Comparison of ENCODE assay signal across 18 cellular contexts in the genomic region with DNA sequence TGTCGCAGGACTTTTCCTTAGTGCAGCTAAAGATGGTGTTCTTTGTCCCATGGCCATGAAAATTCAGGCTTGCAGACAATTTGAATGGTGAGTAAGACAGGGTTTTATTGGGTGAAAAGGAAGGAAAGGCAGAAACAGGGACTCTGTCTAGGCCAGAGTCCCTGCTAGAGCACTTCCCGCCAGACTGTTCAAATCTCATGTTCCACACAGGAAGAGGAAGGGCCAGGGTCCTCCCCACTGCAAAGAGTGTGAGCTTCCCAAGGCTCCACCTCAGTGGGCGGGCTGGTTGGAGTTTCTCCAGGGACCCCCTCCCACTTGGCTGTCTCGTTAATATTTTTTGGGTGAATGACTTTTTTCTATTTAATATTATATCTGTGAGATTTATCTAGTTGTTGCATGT. TPM values are rescaled to one million over a fixed set of nuclear protein-coding genes. Genes with fewer than 3 reads are reported as not detected.
DNase-seq lines count a peak whose midpoint lies in the region; ATAC-seq, FAIRE-seq and TF ChIP-seq lines count a peak whose summit lies in the region.
"Had no signal": no experiment of that assay in that cellular context is flagged by ENCODE, and none has a peak within 500 bp of the region (broad histone marks: within the 10 kb centered on the region; RNA-seq: fewer than 3 reads in every experiment).

No MANE protein-coding gene starts in this region.

- H3K4me3 ChIP-seq in GM12878 (0 out of 2 replicates have a peak overlapping the region, but pooled peaks have one; percentile 25), smooth muscle cell (no peak overlapping the region)
- H3K4me3 ChIP-seq: heart left ventricle, mucosa of descending colon, prostate gland, tibial nerve had no signal

- no peaks in the 10 kb centered on the region for H3F3A ChIP-seq in smooth muscle cell (ENCODE audit: low read depth)

- ATAC-seq in GM19463 (IDR thresholded peaks at IDR 0.05; ENCODE audit: unreplicated experiment) (peak; percentile 10), HG02852 (IDR thresholded peaks at IDR 0.05; ENCODE audit: unreplicated experiment) (peak; percentile 25), GM12878 (peak; percentile 58), GM18909 (IDR thresholded peaks at IDR 0.05; ENCODE audit: poor library complexity, unreplicated experiment) (no peak)
- ATAC-seq in stimulated activated naive CD8-positive, alpha-beta T cell treated with anti-CD3 and anti-CD28 coated beads, Interleukin-15, Interleukin-2, amounts not matched to agents 100 U/mL and 50 U/mL, for 24 hours, result no peak
- ATAC-seq: heart left ventricle; left ventricle myocardium superior; mucosa of descending colon; stimulated activated naive CD8-positive, alpha-beta T cell treated with anti-CD3 and anti-CD28 coated beads, Interleukin-15, amount 100 ng/mL, for 72 hours had no signal

- H3K27me3 ChIP-seq in GM12878 (replicated peaks in 1 of 2; ENCODE audit: control insufficient read depth in 2 of 2, insufficient read depth in 2 of 2, low read length in 1 of 2) (no peaks in the 10 kb centered on the region), smooth muscle cell (ENCODE audit: low read depth) (no peaks in the 10 kb centered on the region)
- H3K27me3 ChIP-seq: heart left ventricle, tibial nerve had no signal

- H4K20me1 ChIP-seq in GM12878 (ENCODE audit: control insufficient read depth, insufficient read depth) (no peaks in the 10 kb centered on the region), smooth muscle cell (ENCODE audit: low read depth) (no peaks in the 10 kb centered on the region)

- H3K9me3 ChIP-seq in GM12878 (replicated peaks; ENCODE audit: control insufficient read depth, insufficient read depth, low read length) (peaks cover 4% of the 10 kb centered on the region; the same call in 2 of the 3 replicates), smooth muscle cell (replicated peaks; ENCODE audit: low read depth) (no peaks in the 10 kb centered on the region)
- H3K9me3 ChIP-seq: heart left ventricle, mucosa of descending colon, prostate gland, tibial nerve had no signal

- RAD21 ChIA-PET in GM12878 (lab: Charles Lee; ENCODE audit: unreplicated experiment), result interaction anchor here (0.9 to 4.7 kb wide), 11 partner anchors 9 to 80 kb away, joined by 3 to 52 read pairs (median 4); a partner anchor contains a TSS

- TF ChIP-seq EP300 in GM12878 (IDR thresholded peaks at IDR 0.05; ENCODE audit: borderline replicate concordance in 1 of 2, control insufficient read depth in 1 of 2, low read depth in 2 of 2, low read length in 2 of 2), result no peak

- DNase-seq in GM12878 (ENCODE audit: low read depth, low spot score) (no peak), smooth muscle cell (lab: John Stamatoyannopoulos, UW; ENCODE audit: unreplicated experiment) (no peak), NCI-H1105 (lab: John Stamatoyannopoulos, UW) (no peak)
- DNase-seq in stimulated activated naive CD8-positive, alpha-beta T cell treated with anti-CD3 and anti-CD28 coated beads, Interleukin-15, Interleukin-2, amounts not matched to agents 100 U/mL and 50 U/mL, for 24 hours, result no peak
- DNase-seq: activated CD4-positive, alpha-beta T cell treated with anti-CD3 and anti-CD28 coated beads for 4 hours; DMS79; heart left ventricle; left ventricle myocardium superior; mucosa of descending colon; NCI-H510A treated with DMSO at 0.1 percent for 48 hours; small intestine; stimulated activated CD4-positive, alpha-beta T cell treated with anti-CD3 and anti-CD28 coated beads, Interleukin-2, amount 100 ng/mL, for 48 hours; stimulated activated naive CD8-positive, alpha-beta T cell treated with anti-CD3 and anti-CD28 coated beads, Interleukin-15, amount 100 ng/mL, for 72 hours had no signal

- in situ Hi-C loops in GM12878 (cut with MboI), result no loop called here

- SMC1A ChIA-PET in GM12878 (lab: Charles Lee; ENCODE audit: uncharacterized antibody, unreplicated experiment), result interaction anchor here (0.7 to 2.5 kb wide), 19 partner anchors 9 to 214 kb away, joined by 3 to 29 read pairs (median 5); a partner anchor contains a TSS

- WGBS in GM12878 (ENCODE audit: insufficient coverage, insufficient replicate concordance, low lambda C conversion rate, missing lambda C conversion rate), result 99% methylated on average over 4 of the region's 4 CpGs
- 57% methylated on average over 4 of the region's 4 CpGs for WGBS in smooth muscle cell (ENCODE audit: low lambda C conversion rate)

- peak overlapping the region; percentile 74 for H3K4me2 ChIP-seq in GM12878 (ENCODE audit: control insufficient read depth, insufficient read depth)
- H3K4me2 ChIP-seq in smooth muscle cell, result peak overlapping the region; percentile 51

- no TSS peak for BruUV-seq in GM12878 (replicated peaks; lab: Mats Ljungman, UMichigan)

- peak overlapping the region; percentile 86 for H3K27ac ChIP-seq in GM12878 (ENCODE audit: control insufficient read depth, insufficient read depth)
- peak overlapping the region; percentile 68 for H3K27ac ChIP-seq in smooth muscle cell (ENCODE audit: low read depth)
- H3K27ac ChIP-seq: heart left ventricle, prostate gland, tibial nerve had no signal

- intact Hi-C loops in GM12878 (cut with micrococcal nuclease; ENCODE audit: unreplicated experiment), result loop anchor here (1.0 kb wide), 1 partner anchor 29 kb away; a partner anchor contains a TSS

- TF ChIP-seq POLR2A in GM12878 (IDR thresholded peaks at IDR 0.05; ENCODE audit: low read depth, low read length), result no peak

- CTCF ChIA-PET in GM12878 (lab: Yijun Ruan, JAX), result interaction anchor here (0.7 to 2.1 kb wide), 12 partner anchors 9 to 213 kb away, joined by 3 to 18 read pairs (median 4); a partner anchor contains a TSS

- POLR2A ChIA-PET in GM12878 (lab: Charles Lee), result interaction anchor here (1.4 to 2.2 kb wide), 4 partner anchors 12 to 99 kb away, joined by 3 to 23 read pairs (median 11); a partner anchor contains a TSS

- H3K9ac ChIP-seq in GM12878 (ENCODE audit: control insufficient read depth, insufficient read depth, low read length), result peak overlapping the region; percentile 54; the same call in 1 of the 2 replicates
- no peak overlapping the region for H3K9ac ChIP-seq in smooth muscle cell (ENCODE audit: low read depth)

- no peaks in the 10 kb centered on the region for H3K79me2 ChIP-seq in GM12878 (ENCODE audit: control insufficient read depth, insufficient read depth, low read length)
- H3K79me2 ChIP-seq in smooth muscle cell (ENCODE audit: low read depth), result no peaks in the 10 kb centered on the region

- H3K4me1 ChIP-seq in GM12878 (ENCODE audit: control insufficient read depth, insufficient read depth, low read length) (peaks cover 11% of the 10 kb centered on the region; the same call in 1 of the 2 replicates), smooth muscle cell (ENCODE audit: low read depth) (peaks cover 10% of the 10 kb centered on the region)
- H3K4me1 ChIP-seq: heart left ventricle, prostate gland, tibial nerve had no signal

- no peak for TF ChIP-seq RAD21 in GM12878 (IDR thresholded peaks at IDR 0.05; ENCODE audit: insufficient read depth, low read depth, low read length)

- H2AFZ ChIP-seq in GM12878 (ENCODE audit: control insufficient read depth, low read depth, low read length), result peak overlapping the region; percentile 42
- peak overlapping the region; percentile 55 for H2AFZ ChIP-seq in smooth muscle cell (ENCODE audit: low read depth)

- H3K36me3 ChIP-seq in GM12878 (ENCODE audit: control insufficient read depth in 2 of 2, insufficient read depth in 2 of 2, low read length in 1 of 2) (peaks cover 0 to 4% of the 10 kb centered on the region in 2 experiments; a peak in 2 of 4 replicates), smooth muscle cell (ENCODE audit: low read depth) (no peaks in the 10 kb centered on the region)
- H3K36me3 ChIP-seq: heart left ventricle, prostate gland, tibial nerve had no signal

- TF ChIP-seq CTCF in GM12878 (IDR thresholded peaks at IDR 0.05 in 2 of 3, conservative IDR thresholded peaks at IDR 0.05 in 1 of 3; ENCODE audit: control insufficient read depth in 2 of 3, extremely low read depth in 1 of 3, insufficient read depth in 1 of 3, low read depth in 3 of 3, low read length in 3 of 3), result no peak
- no peak for TF ChIP-seq CTCF in smooth muscle cell (IDR thresholded peaks at IDR 0.05; ENCODE audit: borderline replicate concordance, insufficient read depth, poor library complexity, severe bottlenecking)

- FAIRE-seq in GM12878 (lab: Jason Lieb, UNC), result no peak
- FAIRE-seq: small intestine had no signal

TF ChIP-seq in GM12878, 131 proteins besides CTCF, POLR2A, EP300 and RAD21 (continues in another document):
- TF ChIP-seq SUZ12 (IDR thresholded peaks at IDR 0.05; ENCODE audit: unreplicated experiment), result no peak
- TF ChIP-seq, protein P1, sequence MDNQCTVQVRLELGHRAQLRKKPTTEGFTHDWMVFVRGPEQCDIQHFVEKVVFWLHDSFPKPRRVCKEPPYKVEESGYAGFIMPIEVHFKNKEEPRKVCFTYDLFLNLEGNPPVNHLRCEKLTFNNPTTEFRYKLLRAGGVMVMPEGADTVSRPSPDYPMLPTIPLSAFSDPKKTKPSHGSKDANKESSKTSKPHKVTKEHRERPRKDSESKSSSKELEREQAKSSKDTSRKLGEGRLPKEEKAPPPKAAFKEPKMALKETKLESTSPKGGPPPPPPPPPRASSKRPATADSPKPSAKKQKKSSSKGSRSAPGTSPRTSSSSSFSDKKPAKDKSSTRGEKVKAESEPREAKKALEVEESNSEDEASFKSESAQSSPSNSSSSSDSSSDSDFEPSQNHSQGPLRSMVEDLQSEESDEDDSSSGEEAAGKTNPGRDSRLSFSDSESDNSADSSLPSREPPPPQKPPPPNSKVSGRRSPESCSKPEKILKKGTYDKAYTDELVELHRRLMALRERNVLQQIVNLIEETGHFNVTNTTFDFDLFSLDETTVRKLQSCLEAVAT (IDR thresholded peaks at IDR 0.05), result no peak; the same call in 1 of the 2 replicates

RNA-seq across cellular contexts. Expression of a gene that starts 29.0 kb away (rescaled TPM):
- total RNA-seq in GM12878 (2013; cell fraction: nucleolus; rRNA removed), result 51.4 and 55.7 TPM in 2 replicates
- total RNA-seq in GM12878 (2014; rRNA removed) (4.7 and 5.8 TPM in 2 replicates), GM12878 (2014; rRNA removed; fragmentation: Illumina TruSeq; extraction: Trizol) (5.8 and 6.1 TPM in 2 replicates), GM12878 (2021) (4.4 and 5.6 TPM in 2 replicates), smooth muscle cell (1.6 and 1.8 TPM in 2 replicates)
- polyA plus RNA-seq in GM12878 (2011; ENCODE audit: low read depth), result 2.1 TPM
- polyA plus RNA-seq in GM12878 (2011; rRNA removed) (13.5 and 20.4 TPM in 2 replicates), GM12878 (2014; fragmentation: Illumina TruSeq; extraction: Trizol) (2.3 and 2.5 TPM in 2 replicates), GM12878 (2014; fragmentation: Nextera tagmentation; extraction: Ambion mirVana) (1 to 10 TPM; 1.1 to 1.9 TPM), GM12878 (2014; rRNA removed) (1.8 and 2.4 TPM in 2 replicates), GM12878 (2016; fragmentation: Nextera tagmentation; extraction: Ambion mirVana) (1 to 10 TPM; 3.6 to 6.0 TPM), smooth muscle cell (0.55 and 0.79 TPM in 2 replicates)
- polyA plus RNA-seq in GM12878 (2011; cell fraction: cytosol; rRNA removed), result 5.3 and 5.8 TPM in 2 replicates
- polyA plus RNA-seq in GM12878 (2011; cell fraction: nucleus; rRNA removed), result 33.4 and 41.9 TPM in 2 replicates
- polyA plus RNA-seq in GM12878 (2012), result 3.0 and 3.9 TPM in 2 replicates
- 49.5 and 53.5 TPM in 2 replicates for polyA minus RNA-seq in GM12878 (2011; rRNA and poly(A)+ RNA removed)
- polyA minus RNA-seq in GM12878 (2011; cell fraction: cytosol; rRNA and poly(A)+ RNA removed), result 6.8 and 10.3 TPM in 2 replicates
- 110 and 164 TPM in 2 replicates for polyA minus RNA-seq in GM12878 (2011; cell fraction: nucleus; rRNA and poly(A)+ RNA removed)

Comparison
In these comparisons a context has a peak if more than half of its experiments do, and no peak if none do; other contexts are left out.
1. ATAC-seq: peak in GM19463 (single experiment), HG02852 (single experiment) and GM12878 (single experiment); none in GM18909 (single experiment) and stimulated activated naive CD8-positive, alpha-beta T cell treated with anti-CD3 and anti-CD28 coated beads, Interleukin-15, Interleukin-2, amounts not matched to agents 100 U/mL and 50 U/mL, for 24 hours (single experiment).